In genomic region chr17:77306790-77307478, GRCh38 we compare ENCODE assay signal across 1 cellular context.
TF ChIP-seq lines count a peak whose summit lies in the region.

No MANE protein-coding gene starts in this region.

TF ChIP-seq in HepG2, 621 proteins besides CTCF, POLR2A, EP300 and RAD21 (continued from another document and continues in another):
- peak; percentile 90 for TF ChIP-seq ARID4A (CRISPR knock-in tag; IDR thresholded peaks at IDR 0.05; ENCODE audit: borderline replicate concordance)
- peak; percentile 76; the same call in 1 of the 2 replicates for TF ChIP-seq MEIS2 (CRISPR knock-in tag; IDR thresholded peaks at IDR 0.05)
- peak; percentile 79; the same call in 1 of the 2 replicates for TF ChIP-seq ZBTB37 (CRISPR knock-in tag; IDR thresholded peaks at IDR 0.05)
- TF ChIP-seq AHR (CRISPR knock-in tag; IDR thresholded peaks at IDR 0.05): 0 out of 2 replicates have a peak, but pooled peaks have one; percentile 45
- TF ChIP-seq GPN1 (CRISPR knock-in tag; IDR thresholded peaks at IDR 0.05; ENCODE audit: borderline replicate concordance): no peak
- peak; percentile 80; the same call in 1 of the 2 replicates for TF ChIP-seq MIER3 (CRISPR knock-in tag; IDR thresholded peaks at IDR 0.05; ENCODE audit: borderline replicate concordance)
- peak; percentile 85; the same call in 1 of the 2 replicates for TF ChIP-seq ZSCAN20 (CRISPR knock-in tag; IDR thresholded peaks at IDR 0.05; ENCODE audit: borderline replicate concordance)
- TF ChIP-seq GATA4 (IDR thresholded peaks at IDR 0.05; ENCODE audit: borderline replicate concordance, low read depth): peak; percentile 55; the same call in 1 of the 2 replicates
- no peak for TF ChIP-seq TBX3 (IDR thresholded peaks at IDR 0.05; ENCODE audit: borderline replicate concordance)
- no peak for TF ChIP-seq PRMT3 (CRISPR knock-in tag; IDR thresholded peaks at IDR 0.05; ENCODE audit: borderline replicate concordance, low read depth)
- TF ChIP-seq FOXJ3 (CRISPR knock-in tag; IDR thresholded peaks at IDR 0.05; ENCODE audit: borderline replicate concordance): peak; percentile 66
- no peak for TF ChIP-seq HNRNPUL1 (IDR thresholded peaks at IDR 0.05; ENCODE audit: low read depth, low read length)
- TF ChIP-seq ZFP90 (CRISPR knock-in tag; IDR thresholded peaks at IDR 0.05; ENCODE audit: borderline replicate concordance): peak; percentile 99
- no peak for TF ChIP-seq CREB1 (IDR thresholded peaks at IDR 0.05)
- peak; percentile 22; the same call in 1 of the 2 replicates for TF ChIP-seq CREB1 (CRISPR knock-in tag; IDR thresholded peaks at IDR 0.05)
- no peak for TF ChIP-seq XBP1 (CRISPR knock-in tag; IDR thresholded peaks at IDR 0.05)
- peak; percentile 96 for TF ChIP-seq PATZ1 (CRISPR knock-in tag; IDR thresholded peaks at IDR 0.05)
- TF ChIP-seq ZNF160 (CRISPR knock-in tag; IDR thresholded peaks at IDR 0.05): peak; percentile 35; the same call in 1 of the 2 replicates
- TF ChIP-seq ZKSCAN8 (CRISPR knock-in tag; IDR thresholded peaks at IDR 0.05; ENCODE audit: borderline replicate concordance): peak; percentile 92; the same call in 1 of the 2 replicates
- peak; percentile 20; the same call in 1 of the 2 replicates for TF ChIP-seq TAF1 (CRISPR knock-in tag; IDR thresholded peaks at IDR 0.05)
- peak; percentile 45 for TF ChIP-seq CEBPG (CRISPR knock-in tag; IDR thresholded peaks at IDR 0.05)
- peak; percentile 69; the same call in 1 of the 2 replicates for TF ChIP-seq SMAD3 (CRISPR knock-in tag; IDR thresholded peaks at IDR 0.05)
- no peak for TF ChIP-seq ZNF597 (CRISPR knock-in tag; IDR thresholded peaks at IDR 0.05)
- TF ChIP-seq ATF7 (IDR thresholded peaks at IDR 0.05): no peak
- 0 out of 2 replicates have a peak, but pooled peaks have one; percentile 53 for TF ChIP-seq ATF7 (CRISPR knock-in tag; IDR thresholded peaks at IDR 0.05)
- peak; percentile 85; the same call in 1 of the 2 replicates for TF ChIP-seq ZNF512B (CRISPR knock-in tag; IDR thresholded peaks at IDR 0.05; ENCODE audit: borderline replicate concordance)
- peak; percentile 55; the same call in 1 of the 2 replicates for TF ChIP-seq SOX13 (IDR thresholded peaks at IDR 0.05)
- TF ChIP-seq SOX13 (CRISPR knock-in tag; conservative IDR thresholded peaks at IDR 0.05 in 1 of 2, IDR thresholded peaks at IDR 0.05 in 1 of 2): peak in 1 of 2 experiments; percentile 86; a peak in 2 of 4 replicates
- TF ChIP-seq ZNF737 (CRISPR knock-in tag; IDR thresholded peaks at IDR 0.05; ENCODE audit: borderline replicate concordance): no peak
- TF ChIP-seq ZNF619 (CRISPR knock-in tag; IDR thresholded peaks at IDR 0.05): peak; percentile 73; the same call in 1 of the 2 replicates
- no peak for TF ChIP-seq CHCHD3 (CRISPR knock-in tag; IDR thresholded peaks at IDR 0.05)
- TF ChIP-seq ZNF768 (CRISPR knock-in tag; IDR thresholded peaks at IDR 0.05): no peak
- peak; percentile 93; the same call in 1 of the 2 replicates for TF ChIP-seq ZNF343 (CRISPR knock-in tag; IDR thresholded peaks at IDR 0.05)
- TF ChIP-seq ZNF34 (CRISPR knock-in tag; IDR thresholded peaks at IDR 0.05; ENCODE audit: borderline replicate concordance): 0 out of 2 replicates have a peak, but pooled peaks have one; percentile 57
- TF ChIP-seq NFRKB (IDR thresholded peaks at IDR 0.05): no peak
- no peak for TF ChIP-seq RFX5 (IDR thresholded peaks at IDR 0.05; ENCODE audit: low read depth, low read length)
- peak; percentile 86 for TF ChIP-seq SALL2 (CRISPR knock-in tag; IDR thresholded peaks at IDR 0.05)
- peak; percentile 82; the same call in 1 of the 2 replicates for TF ChIP-seq NFKB2 (CRISPR knock-in tag; IDR thresholded peaks at IDR 0.05; ENCODE audit: borderline replicate concordance)
- TF ChIP-seq MTERF4 (CRISPR knock-in tag; IDR thresholded peaks at IDR 0.05): 0 out of 2 replicates have a peak, but pooled peaks have one; percentile 22
- TF ChIP-seq NCOR1 (IDR thresholded peaks at IDR 0.05; ENCODE audit: borderline replicate concordance, low read length): peak; percentile 88; the same call in 1 of the 2 replicates
- 0 out of 2 replicates have a peak, but pooled peaks have one; percentile 13 for TF ChIP-seq SMC3 (IDR thresholded peaks at IDR 0.05; ENCODE audit: low read length)
- no peak; the same call in 1 of the 2 replicates for TF ChIP-seq REPIN1 (CRISPR knock-in tag; IDR thresholded peaks at IDR 0.05; ENCODE audit: borderline replicate concordance, low read depth)
- no peak for TF ChIP-seq FOXM1 (CRISPR knock-in tag; IDR thresholded peaks at IDR 0.05)
- peak; percentile 58 for TF ChIP-seq DRAP1 (CRISPR knock-in tag; IDR thresholded peaks at IDR 0.05)
- TF ChIP-seq ZFP91 (CRISPR knock-in tag; IDR thresholded peaks at IDR 0.05; ENCODE audit: borderline replicate concordance): peak; percentile 82
- 0 out of 2 replicates have a peak, but pooled peaks have one; percentile 24 for TF ChIP-seq SMAD1 (CRISPR knock-in tag; IDR thresholded peaks at IDR 0.05; ENCODE audit: borderline replicate concordance, low read depth)
- no peak for TF ChIP-seq CENPT (CRISPR knock-in tag; IDR thresholded peaks at IDR 0.05; ENCODE audit: low read depth)
- 0 out of 2 replicates have a peak, but pooled peaks have one; percentile 22 for TF ChIP-seq BATF2 (CRISPR knock-in tag; IDR thresholded peaks at IDR 0.05)
- peak; percentile 99 for TF ChIP-seq HNF1B (CRISPR knock-in tag; IDR thresholded peaks at IDR 0.05)
